In the genomic region with DNA sequence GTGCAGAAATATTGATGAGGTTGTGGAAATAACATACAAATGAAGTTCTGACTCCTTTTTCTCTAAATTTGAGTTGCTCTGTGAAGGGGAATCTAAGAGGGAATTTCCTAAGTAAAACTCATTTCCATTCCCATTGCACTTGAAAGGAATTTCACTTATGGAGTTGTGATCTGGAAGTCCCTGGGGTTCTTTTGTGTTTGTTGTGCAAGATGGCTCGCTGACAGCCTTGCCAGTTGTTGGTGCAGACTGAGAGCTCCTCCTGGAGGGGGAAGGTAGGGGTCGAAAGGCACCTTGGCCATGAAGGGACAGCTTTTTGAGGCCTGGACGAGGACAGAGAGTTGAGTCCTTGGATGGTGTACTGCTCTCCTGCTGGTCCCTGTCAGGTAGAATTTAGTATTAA, we compare ENCODE assay signal across 10 cellular contexts.
DNase-seq lines count a peak whose midpoint lies in the region; ATAC-seq and TF ChIP-seq lines count a peak whose summit lies in the region.
"Had no signal": no experiment of that assay in that cellular context is flagged by ENCODE, and none has a peak within 500 bp of the region (broad histone marks: within the 10 kb centered on the region; RNA-seq: fewer than 3 reads in every experiment).

No MANE protein-coding gene starts in this region.

- no peaks in the 10 kb centered on the region for H3K79me2 ChIP-seq in GM23338 (replicated peaks; ENCODE audit: insufficient read depth)

- peak overlapping the region; percentile 12; the same call in 1 of the 3 replicates for H3K4me3 Mint-ChIP-seq in GM23338
- H3K4me3 Mint-ChIP-seq: activated T-cell treated with anti-CD3 and anti-CD28 coated beads, Interleukin-2, amount 50 U/mL, for 4 hours; dendritic cell treated with granulocyte-macrophage colony-stimulating factor and Interleukin-4, amounts not matched to agents 40 ng/mL and 50 ng/mL, for 4 days had no signal

- peaks cover 29% of the 10 kb centered on the region for H3K4me1 Mint-ChIP-seq in GM23338

- no peaks in the 10 kb centered on the region for H3F3A ChIP-seq in GM23338 (replicated peaks; ENCODE audit: low read depth)

- peaks cover 9% of the 10 kb centered on the region; the same call in 2 of the 3 replicates for H3K9me3 Mint-ChIP-seq in GM23338
- H3K9me3 Mint-ChIP-seq: dendritic cell treated with granulocyte-macrophage colony-stimulating factor and Interleukin-4, amounts not matched to agents 40 ng/mL and 50 ng/mL, for 4 days had no signal

- H3K36me3 ChIP-seq in GM23338 (ENCODE audit: insufficient read depth): no peaks in the 10 kb centered on the region

- no peaks in the 10 kb centered on the region for H4K20me1 ChIP-seq in GM23338 (replicated peaks; ENCODE audit: insufficient read depth)

- no peak overlapping the region for H3K4me2 ChIP-seq in GM23338

- H2AFZ ChIP-seq in GM23338: no peak overlapping the region

- H3K27me3 ChIP-seq in GM23338 (ENCODE audit: insufficient read depth): no peaks in the 10 kb centered on the region

- H3K9me2 ChIP-seq in GM23338 (ENCODE audit: insufficient read depth): no peaks in the 10 kb centered on the region

- peak; percentile 90 for ATAC-seq in GM23338
- no peak for ATAC-seq in HG03460 (IDR thresholded peaks at IDR 0.05; ENCODE audit: unreplicated experiment)
- no peak for ATAC-seq in HG03097 (IDR thresholded peaks at IDR 0.05; ENCODE audit: low FRiP score, unreplicated experiment)
- ATAC-seq: activated T-cell treated with anti-CD3 and anti-CD28 coated beads, Interleukin-2, amount 50 U/mL, for 4 hours had no signal

- no peak overlapping the region for H3K4me3 ChIP-seq in GM23338
- no peak overlapping the region for H3K4me3 ChIP-seq in fibroblast of the aortic adventitia (ENCODE audit: low read depth, low read length)
- H3K4me3 ChIP-seq in skeletal muscle cell (ENCODE audit: low read depth, low read length): no peak overlapping the region

- H3K36me3 Mint-ChIP-seq in GM23338 (ENCODE audit: low read depth): peaks cover 15% of the 10 kb centered on the region; the same call in 2 of the 3 replicates

- DNase-seq in GM23338 (ENCODE audit: low spot score) (peak; percentile 84), RPMI7951 (ENCODE audit: low read depth) (peak; percentile 3), fibroblast of the aortic adventitia (ENCODE audit: low read depth) (peak; percentile 60), skeletal muscle cell (ENCODE audit: low read depth) (peak; percentile 18), NCI-H774 (lab: John Stamatoyannopoulos, UW) (no peak)
- DNase-seq: activated T-cell treated with anti-CD3 and anti-CD28 coated beads, Interleukin-2, amount 50 U/mL, for 4 hours; kidney had no signal

- peaks cover 19% of the 10 kb centered on the region for H3K4me1 ChIP-seq in GM23338 (ENCODE audit: insufficient read depth)

- peak overlapping the region; percentile 82 for H3K27ac ChIP-seq in GM23338 (ENCODE audit: low read depth)

- peak overlapping the region; percentile 96 for H3K27ac Mint-ChIP-seq in GM23338
- H3K27ac Mint-ChIP-seq: dendritic cell treated with granulocyte-macrophage colony-stimulating factor and Interleukin-4, amounts not matched to agents 40 ng/mL and 50 ng/mL, for 4 days had no signal

- TF ChIP-seq CTCF in GM23338 (conservative IDR thresholded peaks at IDR 0.05; ENCODE audit: low read depth in 2 of 2) (peak; percentile 46 to 77), fibroblast of the aortic adventitia (IDR thresholded peaks at IDR 0.05; ENCODE audit: insufficient read depth, low read length) (no peak)

- H3K27me3 Mint-ChIP-seq in GM23338 (ENCODE audit: insufficient read depth, low read depth, poor library complexity): peaks cover 2% of the 10 kb centered on the region
- H3K27me3 Mint-ChIP-seq: dendritic cell treated with granulocyte-macrophage colony-stimulating factor and Interleukin-4, amounts not matched to agents 40 ng/mL and 50 ng/mL, for 4 days had no signal

TF ChIP-seq in GM23338, 12 proteins besides CTCF, POLR2A, EP300 and RAD21:
- TF ChIP-seq NANOG (IDR thresholded peaks at IDR 0.05; ENCODE audit: borderline replicate concordance) (peak; percentile 50; the same call in 1 of the 2 replicates), ZNF331 (CRISPR knock-in tag; IDR thresholded peaks at IDR 0.05; ENCODE audit: low read depth) (no peak), JUNB (IDR thresholded peaks at IDR 0.05; ENCODE audit: unreplicated experiment) (no peak)
- TF ChIP-seq, protein P1, sequence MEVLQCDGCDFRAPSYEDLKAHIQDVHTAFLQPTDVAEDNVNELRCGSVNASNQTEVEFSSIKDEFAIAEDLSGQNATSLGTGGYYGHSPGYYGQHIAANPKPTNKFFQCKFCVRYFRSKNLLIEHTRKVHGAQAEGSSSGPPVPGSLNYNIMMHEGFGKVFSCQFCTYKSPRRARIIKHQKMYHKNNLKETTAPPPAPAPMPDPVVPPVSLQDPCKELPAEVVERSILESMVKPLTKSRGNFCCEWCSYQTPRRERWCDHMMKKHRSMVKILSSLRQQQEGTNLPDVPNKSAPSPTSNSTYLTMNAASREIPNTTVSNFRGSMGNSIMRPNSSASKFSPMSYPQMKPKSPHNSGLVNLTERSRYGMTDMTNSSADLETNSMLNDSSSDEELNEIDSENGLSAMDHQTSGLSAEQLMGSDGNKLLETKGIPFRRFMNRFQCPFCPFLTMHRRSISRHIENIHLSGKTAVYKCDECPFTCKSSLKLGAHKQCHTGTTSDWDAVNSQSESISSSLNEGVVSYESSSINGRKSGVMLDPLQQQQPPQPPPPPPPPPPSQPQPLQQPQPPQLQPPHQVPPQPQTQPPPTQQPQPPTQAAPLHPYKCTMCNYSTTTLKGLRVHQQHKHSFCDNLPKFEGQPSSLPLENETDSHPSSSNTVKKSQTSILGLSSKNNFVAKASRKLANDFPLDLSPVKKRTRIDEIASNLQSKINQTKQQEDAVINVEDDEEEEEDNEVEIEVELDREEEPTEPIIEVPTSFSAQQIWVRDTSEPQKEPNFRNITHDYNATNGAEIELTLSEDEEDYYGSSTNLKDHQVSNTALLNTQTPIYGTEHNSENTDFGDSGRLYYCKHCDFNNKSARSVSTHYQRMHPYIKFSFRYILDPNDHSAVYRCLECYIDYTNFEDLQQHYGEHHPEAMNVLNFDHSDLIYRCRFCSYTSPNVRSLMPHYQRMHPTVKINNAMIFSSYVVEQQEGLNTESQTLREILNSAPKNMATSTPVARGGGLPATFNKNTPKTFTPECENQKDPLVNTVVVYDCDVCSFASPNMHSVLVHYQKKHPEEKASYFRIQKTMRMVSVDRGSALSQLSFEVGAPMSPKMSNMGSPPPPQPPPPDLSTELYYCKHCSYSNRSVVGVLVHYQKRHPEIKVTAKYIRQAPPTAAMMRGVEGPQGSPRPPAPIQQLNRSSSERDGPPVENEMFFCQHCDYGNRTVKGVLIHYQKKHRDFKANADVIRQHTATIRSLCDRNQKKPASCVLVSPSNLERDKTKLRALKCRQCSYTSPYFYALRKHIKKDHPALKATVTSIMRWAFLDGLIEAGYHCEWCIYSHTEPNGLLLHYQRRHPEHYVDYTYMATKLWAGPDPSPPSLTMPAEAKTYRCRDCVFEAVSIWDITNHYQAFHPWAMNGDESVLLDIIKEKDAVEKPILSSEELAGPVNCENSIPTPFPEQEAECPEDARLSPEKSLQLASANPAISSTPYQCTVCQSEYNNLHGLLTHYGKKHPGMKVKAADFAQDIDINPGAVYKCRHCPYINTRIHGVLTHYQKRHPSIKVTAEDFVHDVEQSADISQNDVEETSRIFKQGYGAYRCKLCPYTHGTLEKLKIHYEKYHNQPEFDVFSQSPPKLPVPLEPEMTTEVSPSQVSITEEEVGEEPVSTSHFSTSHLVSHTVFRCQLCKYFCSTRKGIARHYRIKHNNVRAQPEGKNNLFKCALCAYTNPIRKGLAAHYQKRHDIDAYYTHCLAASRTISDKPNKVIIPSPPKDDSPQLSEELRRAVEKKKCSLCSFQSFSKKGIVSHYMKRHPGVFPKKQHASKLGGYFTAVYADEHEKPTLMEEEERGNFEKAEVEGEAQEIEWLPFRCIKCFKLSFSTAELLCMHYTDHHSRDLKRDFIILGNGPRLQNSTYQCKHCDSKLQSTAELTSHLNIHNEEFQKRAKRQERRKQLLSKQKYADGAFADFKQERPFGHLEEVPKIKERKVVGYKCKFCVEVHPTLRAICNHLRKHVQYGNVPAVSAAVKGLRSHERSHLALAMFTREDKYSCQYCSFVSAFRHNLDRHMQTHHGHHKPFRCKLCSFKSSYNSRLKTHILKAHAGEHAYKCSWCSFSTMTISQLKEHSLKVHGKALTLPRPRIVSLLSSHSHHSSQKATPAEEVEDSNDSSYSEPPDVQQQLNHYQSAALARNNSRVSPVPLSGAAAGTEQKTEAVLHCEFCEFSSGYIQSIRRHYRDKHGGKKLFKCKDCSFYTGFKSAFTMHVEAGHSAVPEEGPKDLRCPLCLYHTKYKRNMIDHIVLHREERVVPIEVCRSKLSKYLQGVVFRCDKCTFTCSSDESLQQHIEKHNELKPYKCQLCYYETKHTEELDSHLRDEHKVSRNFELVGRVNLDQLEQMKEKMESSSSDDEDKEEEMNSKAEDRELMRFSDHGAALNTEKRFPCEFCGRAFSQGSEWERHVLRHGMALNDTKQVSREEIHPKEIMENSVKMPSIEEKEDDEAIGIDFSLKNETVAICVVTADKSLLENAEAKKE (CRISPR knock-in tag; IDR thresholded peaks at IDR 0.05): 0 out of 2 replicates have a peak, but pooled peaks have one; percentile 48
